Comparison of ENCODE assay signal across 10 cellular contexts in genomic region chr5:132070460-132071337, GRCh38. TPM values are rescaled to one million over a fixed set of nuclear protein-coding genes. Genes with fewer than 3 reads are reported as not detected.
DNase-seq lines count a peak whose midpoint lies in the region; ATAC-seq and TF ChIP-seq lines count a peak whose summit lies in the region.
"Had no signal": no experiment of that assay in that cellular context is flagged by ENCODE, and none has a peak within 500 bp of the region (broad histone marks: within the 10 kb centered on the region; RNA-seq: fewer than 3 reads in every experiment).

No MANE protein-coding gene starts in this region.

- peaks cover 38% of the 10 kb centered on the region for H3K4me1 Mint-ChIP-seq in T-helper 17 cell

- DNase-seq in G401 (ENCODE audit: low spot score) (peak; percentile 19), T-helper 17 cell (no peak), cerebellar cortex (ENCODE audit: low spot score) (peak; percentile 19), GM10266 (ENCODE audit: extremely low spot score) (no peak), NCI-H2107 (lab: John Stamatoyannopoulos, UW) (no peak), mucosa of gallbladder (ENCODE audit: low spot score) (no peak)
- DNase-seq in stimulated activated CD4-positive, alpha-beta T cell treated with anti-CD3 and anti-CD28 coated beads, Interleukin-2, amount 100 ng/mL, for 24 hours = peak; percentile 53 to 73
- DNase-seq: effector CD8-positive, alpha-beta T cell; NCI-H187 had no signal

- H3K27me3 Mint-ChIP-seq in T-helper 17 cell = no peaks in the 10 kb centered on the region

- no peaks in the 10 kb centered on the region for H3K9me3 ChIP-seq in T-helper 17 cell (ENCODE audit: control insufficient read depth, low read length, poor library complexity, severe bottlenecking)
- H3K9me3 ChIP-seq: neutrophil had no signal

- no peak for TF ChIP-seq CTCF in GM10266 (IDR thresholded peaks at IDR 0.05; ENCODE audit: control insufficient read depth, insufficient read depth, low read depth, missing control alignments)

- peak overlapping the region; percentile 32 for H3K4me3 Mint-ChIP-seq in T-helper 17 cell

- no peaks in the 10 kb centered on the region for H3K36me3 Mint-ChIP-seq in T-helper 17 cell (ENCODE audit: low read depth)

- ATAC-seq in T-helper 17 cell = no peak

- in situ Hi-C loops in G401 (cut with HindIII; ENCODE audit: low sequenced_read_pairs) = no loop called here

- H3K27ac Mint-ChIP-seq in T-helper 17 cell = peak overlapping the region; percentile 37

RNA-seq across cellular contexts. Expression of gene CSF2, which starts 2.9 kb away (rescaled TPM):
- not detected in 2 replicates for total RNA-seq in G401 (2014; rRNA removed; shearing (Covaris generic))
- total RNA-seq in T-helper 17 cell = not detected
- not detected for total RNA-seq in mucosa of gallbladder

RNA-seq across cellular contexts. Expression of gene IL3, which starts 10.2 kb away (rescaled TPM):
- not detected in 2 replicates for total RNA-seq in G401 (2014; rRNA removed; shearing (Covaris generic))
- total RNA-seq in T-helper 17 cell (not detected), mucosa of gallbladder (not detected)

RNA-seq across cellular contexts. Expression of gene ACSL6, which starts 59.2 kb away (rescaled TPM):
- total RNA-seq in G401 (2014; rRNA removed; shearing (Covaris generic)) = 7.3 TPM in 1 of 2 replicates, not detected in the other
- 10 to 100 TPM; 18.0 to 22.2 TPM for total RNA-seq in T-helper 17 cell
- 1.5 TPM for total RNA-seq in mucosa of gallbladder

Comparison
In these comparisons a context has a peak if more than half of its experiments do, and no peak if none do; other contexts are left out.
1. DNase-seq: peak in G401 (single experiment), cerebellar cortex (single experiment) and stimulated activated CD4-positive, alpha-beta T cell treated with anti-CD3 and anti-CD28 coated beads, Interleukin-2, amount 100 ng/mL, for 24 hours (2 of 2); none in T-helper 17 cell (0 of 3), GM10266 (single experiment), NCI-H2107 (single experiment) and mucosa of gallbladder (single experiment).